In genomic region chr6:134289204-134289575, GRCh38 we compare ENCODE assay signal across 15 cellular contexts. TPM values are rescaled to one million over a fixed set of nuclear protein-coding genes. Genes with fewer than 3 reads are reported as not detected.
DNase-seq lines count a peak whose midpoint lies in the region; ATAC-seq and TF ChIP-seq lines count a peak whose summit lies in the region.
"Had no signal": no experiment of that assay in that cellular context is flagged by ENCODE, and none has a peak within 500 bp of the region (broad histone marks: within the 10 kb centered on the region; RNA-seq: fewer than 3 reads in every experiment).

No MANE protein-coding gene starts in this region.

- peaks cover 0 to 16% (median 5%) of the 10 kb centered on the region in 4 donors for H3K4me1 ChIP-seq in upper lobe of left lung
- peaks cover 14% of the 10 kb centered on the region for H3K4me1 ChIP-seq in CD8-positive, alpha-beta memory T cell (ENCODE audit: insufficient read depth, low read length)
- H3K4me1 ChIP-seq: SJCRH30, uterus had no signal

- no peak for DNase-seq in activated naive CD4-positive, alpha-beta T cell treated with anti-CD3 and anti-CD28 coated beads, Interleukin-2, amount 10 ng/mL, durations not matched to agents 7 days and 5 days
- DNase-seq in activated naive CD4-positive, alpha-beta T cell treated with Interleukin-2 at 50 U/mL for 16 hours: no peak
- no peak for DNase-seq in activated CD4-positive, alpha-beta memory T cell treated with anti-CD3 and anti-CD28 coated beads for 36 hours
- peak; percentile 78 for DNase-seq in fibroblast of mammary gland (ENCODE audit: low read depth)
- no peak for DNase-seq in upper lobe of left lung
- no peak for DNase-seq in CD8-positive, alpha-beta memory T cell
- no peak for DNase-seq in NCI-H774 (lab: John Stamatoyannopoulos, UW)
- no peak for DNase-seq in hippocampal formation (lab: John Stamatoyannopoulos, UW)
- DNase-seq: MM.1S, NCI-H524, pancreas, uterus had no signal

- H3K27ac Mint-ChIP-seq in activated naive CD4-positive, alpha-beta T cell treated with anti-CD3 and anti-CD28 coated beads, Interleukin-2, amount 10 ng/mL, durations not matched to agents 7 days and 5 days: peak overlapping the region; percentile 5
- H3K27ac Mint-ChIP-seq in activated CD4-positive, alpha-beta memory T cell treated with anti-CD3 and anti-CD28 coated beads for 36 hours: peak overlapping the region; percentile 85
- H3K27ac Mint-ChIP-seq in CD8-positive, alpha-beta memory T cell: peak overlapping the region in 3 of 8 donors; percentile 16 to 74 (median 66)

- TF ChIP-seq EP300 in upper lobe of left lung (IDR thresholded peaks at IDR 0.05): no peak

- CTCF ChIA-PET in activated naive CD4-positive, alpha-beta T cell treated with anti-CD3 and anti-CD28 coated beads, Interleukin-2, amount 10 ng/mL, durations not matched to agents 7 days and 5 days (lab: Charles Lee): interaction anchor here (0.9 to 2.0 kb wide), 2 partner anchors 111 to 349 kb away, joined by 3 to 8 read pairs; no protein-coding TSS in a partner anchor
- CTCF ChIA-PET in activated CD4-positive, alpha-beta memory T cell treated with anti-CD3 and anti-CD28 coated beads for 36 hours (lab: Charles Lee): no interaction called here
- CTCF ChIA-PET in CD8-positive, alpha-beta memory T cell (lab: Charles Lee): no interaction called here

- H3K27me3 Mint-ChIP-seq in activated naive CD4-positive, alpha-beta T cell treated with anti-CD3 and anti-CD28 coated beads, Interleukin-2, amount 10 ng/mL, durations not matched to agents 7 days and 5 days: no peaks in the 10 kb centered on the region
- H3K27me3 Mint-ChIP-seq in activated CD4-positive, alpha-beta memory T cell treated with anti-CD3 and anti-CD28 coated beads for 36 hours: no peaks in the 10 kb centered on the region
- no peaks in the 10 kb centered on the region for H3K27me3 Mint-ChIP-seq in CD8-positive, alpha-beta memory T cell

- TF ChIP-seq POLR2A in upper lobe of left lung (IDR thresholded peaks at IDR 0.05): no peak

- intact Hi-C loops in activated CD4-positive, alpha-beta memory T cell treated with anti-CD3 and anti-CD28 coated beads for 36 hours (cut with micrococcal nuclease): loop anchor here (2.0 kb wide), 1 partner anchor 352 kb away; no protein-coding TSS in a partner anchor

- no peak overlapping the region for H3K4me3 Mint-ChIP-seq in activated naive CD4-positive, alpha-beta T cell treated with anti-CD3 and anti-CD28 coated beads, Interleukin-2, amount 10 ng/mL, durations not matched to agents 7 days and 5 days
- H3K4me3 Mint-ChIP-seq in activated CD4-positive, alpha-beta memory T cell treated with anti-CD3 and anti-CD28 coated beads for 36 hours: no peak overlapping the region
- H3K4me3 Mint-ChIP-seq in CD8-positive, alpha-beta memory T cell: peak overlapping the region in 1 of 7 donors; percentile 29

- peaks cover 29% of the 10 kb centered on the region for H3K4me1 Mint-ChIP-seq in activated naive CD4-positive, alpha-beta T cell treated with anti-CD3 and anti-CD28 coated beads, Interleukin-2, amount 10 ng/mL, durations not matched to agents 7 days and 5 days
- peaks cover 22% of the 10 kb centered on the region for H3K4me1 Mint-ChIP-seq in activated CD4-positive, alpha-beta memory T cell treated with anti-CD3 and anti-CD28 coated beads for 36 hours (ENCODE audit: low read depth)
- H3K4me1 Mint-ChIP-seq in CD8-positive, alpha-beta memory T cell: peaks cover 21 to 27% (median 24%) of the 10 kb centered on the region in 3 donors

- POLR2A ChIA-PET in activated CD4-positive, alpha-beta memory T cell treated with anti-CD3 and anti-CD28 coated beads for 36 hours (lab: Charles Lee): interaction anchor here (0.8 to 3.0 kb wide), 3 partner anchors 41 to 111 kb away, joined by 3 to 8 read pairs (median 3); no protein-coding TSS in a partner anchor
- POLR2A ChIA-PET in CD8-positive, alpha-beta memory T cell (lab: Charles Lee): no interaction called here

- H3K27me3 ChIP-seq in upper lobe of left lung: no peaks in the 10 kb centered on the region
- no peaks in the 10 kb centered on the region for H3K27me3 ChIP-seq in CD8-positive, alpha-beta memory T cell (ENCODE audit: insufficient read depth, low read length, poor library complexity, severe bottlenecking)
- H3K27me3 ChIP-seq: cardiac muscle cell, pancreas, SJCRH30, uterus had no signal

- no peak overlapping the region for H3K4me3 ChIP-seq in fibroblast of mammary gland (ENCODE audit: control insufficient read depth, low read depth, low read length)
- no peak overlapping the region for H3K4me3 ChIP-seq in upper lobe of left lung
- H3K4me3 ChIP-seq in CD8-positive, alpha-beta memory T cell (ENCODE audit: low read length): no peak overlapping the region
- H3K4me3 ChIP-seq: cardiac muscle cell, pancreas, SJCRH30, uterus had no signal

- peaks cover 5% of the 10 kb centered on the region for H3K36me3 Mint-ChIP-seq in activated naive CD4-positive, alpha-beta T cell treated with anti-CD3 and anti-CD28 coated beads, Interleukin-2, amount 10 ng/mL, durations not matched to agents 7 days and 5 days
- no peaks in the 10 kb centered on the region for H3K36me3 Mint-ChIP-seq in activated CD4-positive, alpha-beta memory T cell treated with anti-CD3 and anti-CD28 coated beads for 36 hours
- H3K36me3 Mint-ChIP-seq in CD8-positive, alpha-beta memory T cell: no peaks in the 10 kb centered on the region

- WGBS in upper lobe of left lung, 2 donors: 80 to 89% methylated on average over 1 of the region's 1 CpG

- TF ChIP-seq CTCF in fibroblast of mammary gland (conservative IDR thresholded peaks at IDR 0.05; ENCODE audit: control insufficient read depth, insufficient read depth, low read depth, low read length): no peak
- no peak for TF ChIP-seq CTCF in upper lobe of left lung (IDR thresholded peaks at IDR 0.05)

- H3K9me3 Mint-ChIP-seq in activated naive CD4-positive, alpha-beta T cell treated with anti-CD3 and anti-CD28 coated beads, Interleukin-2, amount 10 ng/mL, durations not matched to agents 7 days and 5 days: no peaks in the 10 kb centered on the region
- no peaks in the 10 kb centered on the region for H3K9me3 Mint-ChIP-seq in activated CD4-positive, alpha-beta memory T cell treated with anti-CD3 and anti-CD28 coated beads for 36 hours
- no peaks in the 10 kb centered on the region for H3K9me3 Mint-ChIP-seq in CD8-positive, alpha-beta memory T cell

- no peaks in the 10 kb centered on the region for H3K9me3 ChIP-seq in upper lobe of left lung
- H3K9me3 ChIP-seq in CD8-positive, alpha-beta memory T cell (ENCODE audit: low read length): no peaks in the 10 kb centered on the region
- H3K9me3 ChIP-seq: pancreas, SJCRH30, uterus had no signal

- peak overlapping the region; percentile 46 to 76 (median 64) for H3K27ac ChIP-seq in upper lobe of left lung
- no peak overlapping the region for H3K27ac ChIP-seq in CD8-positive, alpha-beta memory T cell (ENCODE audit: low read depth, low read length)
- H3K27ac ChIP-seq: C4-2B, cardiac muscle cell, SJCRH30, uterus had no signal

- ATAC-seq in upper lobe of left lung (ENCODE audit: low FRiP score in 2 of 2): no peak

- no peaks in the 10 kb centered on the region for H3K36me3 ChIP-seq in upper lobe of left lung
- H3K36me3 ChIP-seq in CD8-positive, alpha-beta memory T cell (ENCODE audit: insufficient read depth, low read length): no peaks in the 10 kb centered on the region
- H3K36me3 ChIP-seq: cardiac muscle cell, pancreas, SJCRH30, uterus had no signal

RNA-seq across cellular contexts. Expression of gene SGK1, which starts 28.7 kb away (rescaled TPM):
- total RNA-seq in activated CD4-positive, alpha-beta memory T cell treated with anti-CD3 and anti-CD28 coated beads for 36 hours: 10 to 100 TPM; 39.7 to 41.0 TPM
- 100 to 1,000 TPM; 118 to 426 (median 199) TPM for total RNA-seq in upper lobe of left lung
- 10 to 100 TPM; 36.5 to 36.7 TPM for total RNA-seq in CD8-positive, alpha-beta memory T cell
- polyA plus RNA-seq in CD8-positive, alpha-beta memory T cell: 3.8 TPM
